Comparison of ENCODE assay signal across 21 cellular contexts in the genomic region with DNA sequence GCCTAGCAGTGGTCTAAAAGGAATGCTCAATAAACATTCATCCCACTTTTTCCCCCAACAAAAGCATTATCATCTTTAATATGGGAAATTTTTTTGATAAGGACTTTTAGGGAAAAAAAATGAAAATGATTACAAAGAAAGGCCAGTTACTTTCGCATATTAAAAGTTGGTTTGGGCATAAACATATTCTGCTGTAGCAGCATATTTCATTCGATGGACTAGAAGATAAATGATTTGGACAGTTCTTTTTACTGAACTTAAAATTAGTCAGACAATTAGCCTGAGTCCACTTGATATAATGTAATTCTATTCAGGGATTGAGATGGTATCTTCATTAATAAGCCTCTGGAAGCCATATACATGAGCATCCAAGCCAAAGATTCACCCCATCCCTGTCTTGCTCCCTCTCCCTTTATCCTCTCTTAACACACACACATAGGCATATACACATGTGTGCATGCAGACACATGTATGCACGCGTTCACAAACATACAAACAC.
DNase-seq lines count a peak whose midpoint lies in the region; ATAC-seq, FAIRE-seq and TF ChIP-seq lines count a peak whose summit lies in the region.
"Had no signal": no experiment of that assay in that cellular context is flagged by ENCODE, and none has a peak within 500 bp of the region (broad histone marks: within the 10 kb centered on the region; RNA-seq: fewer than 3 reads in every experiment).

No MANE protein-coding gene starts in this region.

- no peak overlapping the region for H2BK20ac ChIP-seq in H1 (ENCODE audit: low read length)

- POLR2A ChIA-PET in H1 (lab: Charles Lee; ENCODE audit: partially characterized antibody) = no interaction called here

- no peaks in the 10 kb centered on the region for H3K4me1 ChIP-seq in H1 (replicated peaks in 1 of 4; ENCODE audit: control insufficient read depth in 3 of 4, insufficient read depth in 4 of 4, low read length in 3 of 4)
- H3K4me1 ChIP-seq: A549, Caco-2 had no signal

- no peak for TF ChIP-seq CTCF in H1 (IDR thresholded peaks at IDR 0.05; ENCODE audit: control extremely low read depth in 1 of 3, insufficient read depth in 1 of 3, low read depth in 1 of 3, low read length in 3 of 3)

- no peaks in the 10 kb centered on the region for H3K23me2 ChIP-seq in H1 (ENCODE audit: low read depth, low read length)

- H3K56ac ChIP-seq in H1 (replicated peaks; ENCODE audit: insufficient read length, low read depth, low read length) = no peak overlapping the region

- no peak overlapping the region for H2AFZ ChIP-seq in H1 (ENCODE audit: low read length)

- H2BK5ac ChIP-seq in H1 (ENCODE audit: low read depth, low read length) = no peak overlapping the region

- ATAC-seq in SK-N-SH treated with all-trans-retinoic acid at 6 μM for 48 hours = peak; percentile 61
- ATAC-seq: A549; CD8-positive, alpha-beta T cell had no signal

- H3K27me3 ChIP-seq in H1 (replicated peaks in 1 of 4; ENCODE audit: control insufficient read depth in 3 of 4, extremely low read depth in 1 of 4, insufficient read depth in 3 of 4, low read length in 3 of 4) = no peaks in the 10 kb centered on the region
- H3K27me3 ChIP-seq: BLaER1 treated with 17β-estradiol and CSF1 and Interleukin-3, amounts not matched to agents 10 nM and 100 nM had no signal

- H4K5ac ChIP-seq in H1 (ENCODE audit: insufficient read length, low read depth, low read length) = no peak overlapping the region

- H3K23ac ChIP-seq in H1 (ENCODE audit: insufficient read length) = peak overlapping the region; percentile 93

- no peaks in the 10 kb centered on the region for H3K79me1 ChIP-seq in H1 (ENCODE audit: low read depth, low read length)

- no peak overlapping the region for H2AK5ac ChIP-seq in H1 (ENCODE audit: low read depth, low read length)

- H3K4me2 ChIP-seq in H1 (ENCODE audit: insufficient read depth in 1 of 2, low read depth in 2 of 2, low read length in 2 of 2) = no peak overlapping the region
- H3K4me2 ChIP-seq: A549; BLaER1 treated with 17β-estradiol and CSF1 and Interleukin-3, amounts not matched to agents 10 nM and 100 nM had no signal

- H3K79me2 ChIP-seq in H1 (ENCODE audit: control insufficient read depth in 1 of 2, insufficient read depth in 2 of 2, low read length in 2 of 2) = no peaks in the 10 kb centered on the region

- no peak overlapping the region for H3K4me3 ChIP-seq in H1 (ENCODE audit: extremely low read depth in 1 of 4, insufficient read depth in 2 of 4, low read depth in 3 of 4, low read length in 4 of 4)
- H3K4me3 ChIP-seq: A549; BLaER1 treated with 17β-estradiol and CSF1 and Interleukin-3, amounts not matched to agents 10 nM and 100 nM had no signal

- H3K9ac ChIP-seq in H1 (replicated peaks in 1 of 4; ENCODE audit: extremely low read depth in 1 of 4, low read depth in 3 of 4, low read length in 3 of 4) = no peak overlapping the region
- H3K9ac ChIP-seq: BLaER1 treated with 17β-estradiol and CSF1 and Interleukin-3, amounts not matched to agents 10 nM and 100 nM had no signal

- no peak overlapping the region for H2BK120ac ChIP-seq in H1 (replicated peaks; ENCODE audit: low read depth, low read length)

- no peak overlapping the region for H4K91ac ChIP-seq in H1 (replicated peaks; ENCODE audit: insufficient read length, low read length)

- no peak overlapping the region for H2BK15ac ChIP-seq in H1 (ENCODE audit: low read length)

- H3K18ac ChIP-seq in H1 (ENCODE audit: extremely low read depth, low read length) = no peak overlapping the region

- H3K14ac ChIP-seq in H1 (ENCODE audit: insufficient read length) = no peak overlapping the region

- no peaks in the 10 kb centered on the region for H4K20me1 ChIP-seq in H1 (replicated peaks in 1 of 2; ENCODE audit: control insufficient read depth in 1 of 2, insufficient read depth in 2 of 2, low read length in 2 of 2)
- H4K20me1 ChIP-seq: BLaER1 treated with 17β-estradiol and CSF1 and Interleukin-3, amounts not matched to agents 10 nM and 100 nM had no signal

- H2BK12ac ChIP-seq in H1 (ENCODE audit: low read depth, low read length) = no peak overlapping the region

- 93% methylated on average over 4 of the region's 4 CpGs; no CpG with 5 or more reads in 1 of the 2 experiments for WGBS in H1 (ENCODE audit: extremely low coverage in 1 of 2, insufficient coverage in 1 of 2, insufficient read length in 1 of 2, insufficient replicate concordance in 2 of 2, low coverage in 1 of 2, low lambda C conversion rate in 2 of 2, missing lambda C conversion rate in 1 of 2), 2 experiments

- no peaks in the 10 kb centered on the region for H3K36me3 ChIP-seq in H1 (ENCODE audit: control insufficient read depth in 2 of 4, insufficient read depth in 4 of 4, low read length in 3 of 4)
- H3K36me3 ChIP-seq: BLaER1 treated with 17β-estradiol and CSF1 and Interleukin-3, amounts not matched to agents 10 nM and 100 nM had no signal

- CTCF ChIA-PET in H1 (lab: Charles Lee; ENCODE audit: partially characterized antibody) = interaction anchor here (0.7 to 1.0 kb wide), 2 partner anchors 134 to 419 kb away, joined by 3 read pairs; no protein-coding TSS in a partner anchor

- no peak for TF ChIP-seq RAD21 in H1 (IDR thresholded peaks at IDR 0.05 in 1 of 2, conservative IDR thresholded peaks at IDR 0.05 in 1 of 2; ENCODE audit: low read depth in 2 of 2, low read length in 2 of 2)

- TF ChIP-seq POLR2A in H1 (IDR thresholded peaks at IDR 0.05; ENCODE audit: control extremely low read depth in 1 of 2, low read depth in 2 of 2, low read length in 2 of 2) = no peak

- H3K4ac ChIP-seq in H1 (replicated peaks; ENCODE audit: insufficient read length, low read depth, low read length) = no peak overlapping the region

- no peak for FAIRE-seq in H1 (lab: Jason Lieb, UNC)
- FAIRE-seq: A549, D721Med, GM12891, GM19239 had no signal

- TF ChIP-seq EP300 in H1 (IDR thresholded peaks at IDR 0.05; ENCODE audit: borderline replicate concordance in 1 of 2, low read depth in 2 of 2, low read length in 2 of 2) = no peak

- H3K9me3 ChIP-seq in H1 (ENCODE audit: insufficient read depth in 2 of 2, low read depth in 1 of 2, low read length in 1 of 2) = no peaks in the 10 kb centered on the region
- H3K9me3 ChIP-seq: A549; BLaER1 treated with 17β-estradiol and CSF1 and Interleukin-3, amounts not matched to agents 10 nM and 100 nM; Caco-2 had no signal

- DNase-seq in SK-N-DZ (ENCODE audit: low spot score) (peak; percentile 47), H1 (ENCODE audit: low read depth in 1 of 2, low spot score in 2 of 2) (no peak), pons (ENCODE audit: low spot score) (no peak), substantia nigra (lab: John Stamatoyannopoulos, UW) (no peak), DMS79 (lab: John Stamatoyannopoulos, UW) (no peak)
- DNase-seq: AML-193; Caco-2; Calu3; CD4-positive, alpha-beta T cell; CD8-positive, alpha-beta T cell; DND-41; EL; GF-D8 had no signal

- no peak overlapping the region for H4K8ac ChIP-seq in H1 (ENCODE audit: extremely low read depth, insufficient read depth, low read length)

- H3K27ac ChIP-seq in H1 (ENCODE audit: low read depth, low read length) = no peak overlapping the region
- no peak overlapping the region for H3K27ac ChIP-seq in substantia nigra (ENCODE audit: low read depth, low read length, poor library complexity, severe bottlenecking)
- H3K27ac ChIP-seq: 22Rv1; A549; BLaER1 treated with 17β-estradiol and CSF1 and Interleukin-3, amounts not matched to agents 10 nM and 100 nM; C4-2B had no signal

TF ChIP-seq in SK-N-SH treated with all-trans-retinoic acid at 6 μM for 48 hours, 23 proteins besides CTCF, POLR2A, EP300 and RAD21:
- peak; percentile 89 for TF ChIP-seq ISL1 (CRISPR knock-in tag; IDR thresholded peaks at IDR 0.05)
- TF ChIP-seq ARNTL (CRISPR knock-in tag; IDR thresholded peaks at IDR 0.05; ENCODE audit: borderline replicate concordance, low read depth) = no peak
- TF ChIP-seq, protein P1, sequence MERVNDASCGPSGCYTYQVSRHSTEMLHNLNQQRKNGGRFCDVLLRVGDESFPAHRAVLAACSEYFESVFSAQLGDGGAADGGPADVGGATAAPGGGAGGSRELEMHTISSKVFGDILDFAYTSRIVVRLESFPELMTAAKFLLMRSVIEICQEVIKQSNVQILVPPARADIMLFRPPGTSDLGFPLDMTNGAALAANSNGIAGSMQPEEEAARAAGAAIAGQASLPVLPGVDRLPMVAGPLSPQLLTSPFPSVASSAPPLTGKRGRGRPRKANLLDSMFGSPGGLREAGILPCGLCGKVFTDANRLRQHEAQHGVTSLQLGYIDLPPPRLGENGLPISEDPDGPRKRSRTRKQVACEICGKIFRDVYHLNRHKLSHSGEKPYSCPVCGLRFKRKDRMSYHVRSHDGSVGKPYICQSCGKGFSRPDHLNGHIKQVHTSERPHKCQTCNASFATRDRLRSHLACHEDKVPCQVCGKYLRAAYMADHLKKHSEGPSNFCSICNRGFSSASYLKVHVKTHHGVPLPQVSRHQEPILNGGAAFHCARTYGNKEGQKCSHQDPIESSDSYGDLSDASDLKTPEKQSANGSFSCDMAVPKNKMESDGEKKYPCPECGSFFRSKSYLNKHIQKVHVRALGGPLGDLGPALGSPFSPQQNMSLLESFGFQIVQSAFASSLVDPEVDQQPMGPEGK (CRISPR knock-in tag; IDR thresholded peaks at IDR 0.05; ENCODE audit: borderline replicate concordance) = no peak

TF ChIP-seq in H1, 55 proteins besides CTCF, POLR2A, EP300 and RAD21 (continues in another document):
- TF ChIP-seq KDM1A (IDR thresholded peaks at IDR 0.05; ENCODE audit: borderline replicate concordance, low read length) (no peak), RNF2 (IDR thresholded peaks at IDR 0.05; ENCODE audit: borderline replicate concordance, low read depth, low read length, missing control alignments, poor library complexity, severe bottlenecking) (no peak), CEBPB (IDR thresholded peaks at IDR 0.05; ENCODE audit: low read depth, low read length) (no peak), BRCA1 (IDR thresholded peaks at IDR 0.05; ENCODE audit: low read depth, low read length) (no peak), POU5F1 (IDR thresholded peaks at IDR 0.05; ENCODE audit: low read depth, low read length) (no peak), POLR2AphosphoS5 (IDR thresholded peaks at IDR 0.05; ENCODE audit: low read depth, low read length) (no peak), RBBP5 (IDR thresholded peaks at IDR 0.05; ENCODE audit: borderline replicate concordance, low read depth, low read length) (no peak), KDM4A (IDR thresholded peaks at IDR 0.05; ENCODE audit: low read depth, low read length, severe bottlenecking) (no peak)
- TF ChIP-seq, protein P2, sequence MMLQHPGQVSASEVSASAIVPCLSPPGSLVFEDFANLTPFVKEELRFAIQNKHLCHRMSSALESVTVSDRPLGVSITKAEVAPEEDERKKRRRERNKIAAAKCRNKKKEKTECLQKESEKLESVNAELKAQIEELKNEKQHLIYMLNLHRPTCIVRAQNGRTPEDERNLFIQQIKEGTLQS (IDR thresholded peaks at IDR 0.05; ENCODE audit: insufficient read depth, low read depth, low read length) = no peak
- TF ChIP-seq, protein P3, sequence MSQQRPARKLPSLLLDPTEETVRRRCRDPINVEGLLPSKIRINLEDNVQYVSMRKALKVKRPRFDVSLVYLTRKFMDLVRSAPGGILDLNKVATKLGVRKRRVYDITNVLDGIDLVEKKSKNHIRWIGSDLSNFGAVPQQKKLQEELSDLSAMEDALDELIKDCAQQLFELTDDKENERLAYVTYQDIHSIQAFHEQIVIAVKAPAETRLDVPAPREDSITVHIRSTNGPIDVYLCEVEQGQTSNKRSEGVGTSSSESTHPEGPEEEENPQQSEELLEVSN (IDR thresholded peaks at IDR 0.05) = no peak
